Comparison of ENCODE assay signal across 8 cellular contexts in the genomic region with DNA sequence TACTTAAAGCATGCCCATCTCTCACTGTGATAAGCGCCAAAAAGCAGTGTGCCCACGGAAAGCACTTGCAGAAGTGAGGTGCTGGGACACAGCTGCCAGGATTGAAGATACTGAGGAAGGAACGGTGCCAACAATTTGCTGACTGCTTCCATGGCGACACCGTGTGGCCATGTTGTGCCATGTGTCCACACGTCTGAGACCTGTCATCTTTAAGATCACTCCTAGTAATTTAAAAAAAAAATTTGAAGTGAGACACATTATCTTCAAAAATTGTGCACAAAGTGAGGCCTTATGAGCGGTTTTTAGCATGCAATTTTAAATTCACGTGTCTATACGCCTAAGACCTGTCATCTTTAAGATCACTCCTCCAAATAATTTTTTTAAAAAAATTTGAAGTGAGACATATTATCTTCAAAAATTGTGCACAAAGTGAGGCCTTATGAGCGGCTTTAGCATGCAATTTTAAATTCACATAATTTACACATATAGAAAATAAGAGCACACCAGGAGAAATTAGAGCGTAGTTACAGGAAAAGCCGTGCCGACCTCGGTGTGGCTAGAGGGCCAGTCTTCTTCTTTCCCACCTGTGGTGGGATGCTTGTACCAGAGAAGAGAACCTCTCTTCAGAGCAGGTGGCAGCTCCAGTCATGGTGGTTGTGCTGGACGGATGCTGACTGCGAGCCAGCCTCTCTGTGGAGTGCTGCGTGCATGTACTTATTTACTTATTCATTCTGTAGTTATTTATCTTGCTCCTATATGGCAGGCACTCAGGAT. TPM values are rescaled to one million over a fixed set of nuclear protein-coding genes. Genes with fewer than 3 reads are reported as not detected.
DNase-seq lines count a peak whose midpoint lies in the region; ATAC-seq and TF ChIP-seq lines count a peak whose summit lies in the region.

No MANE protein-coding gene starts in this region.

- intact Hi-C loops in spleen (cut with DNase I; ENCODE audit: low total_unique reads) = loop anchor here (10.0 kb wide), 1 partner anchor 376 kb away; a partner anchor contains a TSS

- H3K4me3 ChIP-seq in hepatocyte (no peak overlapping the region), spleen (no peak overlapping the region)

- H3K79me2 ChIP-seq in hepatocyte = no peaks in the 10 kb centered on the region

- H3K9me3 Mint-ChIP-seq in activated naive CD8-positive, alpha-beta T cell treated with anti-CD3 and anti-CD28 coated beads, Interleukin-2, amount 50 U/mL, for 24 hours = no peaks in the 10 kb centered on the region

- H2AFZ ChIP-seq in hepatocyte = no peak overlapping the region

- H3K27ac Mint-ChIP-seq in activated naive CD8-positive, alpha-beta T cell treated with anti-CD3 and anti-CD28 coated beads, Interleukin-2, amount 50 U/mL, for 24 hours = no peak overlapping the region

- peak; percentile 67 for TF ChIP-seq CTCF in hepatocyte (IDR thresholded peaks at IDR 0.05; ENCODE audit: poor library complexity)
- TF ChIP-seq CTCF in spleen (IDR thresholded peaks at IDR 0.05 in 8 of 11, conservative IDR thresholded peaks at IDR 0.05 in 3 of 11) = peak; percentile 31 to 72 (median 62)

- H3K27me3 Mint-ChIP-seq in activated naive CD8-positive, alpha-beta T cell treated with anti-CD3 and anti-CD28 coated beads, Interleukin-2, amount 50 U/mL, for 24 hours = peaks cover 10% of the 10 kb centered on the region

- H3K9me3 ChIP-seq in hepatocyte (ENCODE audit: low read depth) = no peaks in the 10 kb centered on the region
- peaks cover 0 to 6% (median 0%) of the 10 kb centered on the region in 8 donors for H3K9me3 ChIP-seq in spleen

- H3K27me3 ChIP-seq in hepatocyte (peaks cover 26% of the 10 kb centered on the region), spleen (replicated peaks in 1 of 7) (peaks cover 0 to 37% (median 18%) of the 10 kb centered on the region in 7 donors)

- DNase-seq in COR-L47 (lab: John Stamatoyannopoulos, UW) (peak; percentile 55), HK-2 (ENCODE audit: unreplicated experiment) (peak; percentile 12), RPMI7951 (ENCODE audit: low read depth) (peak; percentile 41), hepatocyte (ENCODE audit: low spot score) (peak; percentile 72), spleen (no peak)
- DNase-seq in activated naive CD8-positive, alpha-beta T cell treated with anti-CD3 and anti-CD28 coated beads, Interleukin-2, amount 50 U/mL, for 24 hours = peak; percentile 63

- ATAC-seq in activated naive CD8-positive, alpha-beta T cell treated with anti-CD3 and anti-CD28 coated beads, Interleukin-2, amount 50 U/mL, for 24 hours = peak; percentile 61
- no peak for ATAC-seq in GM21526 (IDR thresholded peaks at IDR 0.05; ENCODE audit: low FRiP score, unreplicated experiment)
- ATAC-seq in GM18907 (IDR thresholded peaks at IDR 0.05; ENCODE audit: unreplicated experiment) = no peak

- H3K9me2 ChIP-seq in hepatocyte (replicated peaks; ENCODE audit: insufficient read depth) = no peaks in the 10 kb centered on the region

- H3K27ac ChIP-seq in hepatocyte (no peak overlapping the region), spleen (no peak overlapping the region)

- no peak overlapping the region for H3K4me2 ChIP-seq in hepatocyte

- no peak overlapping the region for H3K4me3 Mint-ChIP-seq in activated naive CD8-positive, alpha-beta T cell treated with anti-CD3 and anti-CD28 coated beads, Interleukin-2, amount 50 U/mL, for 24 hours

- H3K4me1 Mint-ChIP-seq in activated naive CD8-positive, alpha-beta T cell treated with anti-CD3 and anti-CD28 coated beads, Interleukin-2, amount 50 U/mL, for 24 hours = peaks cover 3% of the 10 kb centered on the region

- no peaks in the 10 kb centered on the region for H3K36me3 Mint-ChIP-seq in activated naive CD8-positive, alpha-beta T cell treated with anti-CD3 and anti-CD28 coated beads, Interleukin-2, amount 50 U/mL, for 24 hours (ENCODE audit: low read depth)

- H3K36me3 ChIP-seq in hepatocyte (replicated peaks; ENCODE audit: insufficient read depth, low read depth) (no peaks in the 10 kb centered on the region), spleen (no peaks in the 10 kb centered on the region)

- H3K4me1 ChIP-seq in hepatocyte (ENCODE audit: insufficient read depth) (no peaks in the 10 kb centered on the region), spleen (peaks cover 0 to 20% (median 7%) of the 10 kb centered on the region in 6 donors)

- 39% methylated on average over 17 of the region's 17 CpGs for WGBS in hepatocyte (ENCODE audit: low lambda C conversion rate, missing lambda C conversion rate)
- 40 to 46% (median 42%) methylated on average over 17 of the region's 17 CpGs for WGBS in spleen, 5 donors

- TF ChIP-seq POLR2A in spleen (IDR thresholded peaks at IDR 0.05) = no peak

- H4K20me1 ChIP-seq in hepatocyte (ENCODE audit: insufficient read depth, poor library complexity, severe bottlenecking) = no peaks in the 10 kb centered on the region

RNA-seq across cellular contexts. Expression of a gene that starts 21.4 kb away (rescaled TPM):
- not detected in 2 replicates for total RNA-seq in RPMI7951 (2014; rRNA removed; shearing (Covaris generic))
- total RNA-seq in hepatocyte = 0.90 and 2.2 TPM in 2 replicates
- 0.83 and 1.3 TPM in 2 replicates for polyA plus RNA-seq in hepatocyte
- total RNA-seq in spleen = 10 to 100 TPM; 20.7 to 61.4 (median 39.9) TPM
- polyA plus RNA-seq in spleen = 10 to 100 TPM in 1 of 3 donors, 1 to 10 TPM in 2; 3.5 to 19.4 (median 4.6) TPM
